Comparison of ENCODE assay signal across 11 cellular contexts in the genomic region with DNA sequence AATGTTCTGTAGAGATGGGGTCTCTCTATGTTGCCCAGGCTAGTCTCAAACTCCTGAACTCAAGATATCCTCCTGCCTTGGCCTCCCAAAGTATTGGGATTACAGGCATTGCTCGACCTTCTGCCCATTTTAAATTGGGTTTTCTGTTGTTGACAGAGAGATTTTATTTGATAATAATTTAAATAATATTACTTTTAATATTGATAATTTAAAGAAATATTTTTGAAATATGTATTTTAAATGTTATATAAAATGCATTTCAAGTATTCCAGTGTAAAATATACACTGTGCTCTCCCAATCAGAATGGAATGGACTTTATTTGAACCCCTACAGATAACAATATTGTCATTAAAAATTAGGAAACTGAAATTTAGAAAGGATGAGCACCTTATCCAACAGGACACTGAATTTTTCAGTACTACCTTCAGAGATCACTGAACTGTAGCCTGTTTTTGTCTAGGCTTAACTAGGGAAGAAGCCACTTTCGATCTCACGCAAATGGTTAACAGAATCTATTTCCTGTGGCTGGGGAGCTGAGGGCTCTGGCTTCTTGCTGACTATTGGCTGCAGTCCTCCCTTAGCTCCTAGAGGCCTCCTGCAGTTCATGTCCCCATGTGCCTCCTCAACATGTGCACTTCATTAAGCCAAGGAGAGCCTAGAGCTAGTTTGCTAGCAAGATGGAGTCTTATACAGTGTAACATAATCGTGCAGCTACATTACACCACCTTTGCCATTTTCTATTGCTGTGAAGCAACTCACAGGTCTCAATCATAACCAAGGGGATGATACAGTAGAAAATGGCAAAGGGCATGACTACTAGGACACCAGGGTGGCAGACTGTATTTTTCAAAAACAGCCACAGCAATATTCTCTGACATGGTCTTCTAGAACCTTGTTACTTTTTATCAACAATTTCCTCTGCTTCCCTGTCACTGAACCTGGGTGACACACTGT.
DNase-seq lines count a peak whose midpoint lies in the region; ATAC-seq and TF ChIP-seq lines count a peak whose summit lies in the region.
"Had no signal": no experiment of that assay in that cellular context is flagged by ENCODE, and none has a peak within 500 bp of the region (broad histone marks: within the 10 kb centered on the region; RNA-seq: fewer than 3 reads in every experiment).

No MANE protein-coding gene starts in this region.

- peaks cover 17% of the 10 kb centered on the region for H3K9me3 Mint-ChIP-seq in nephron progenitor cell

- H3K4me1 Mint-ChIP-seq in nephron progenitor cell: peaks cover 4% of the 10 kb centered on the region

- H3K27ac Mint-ChIP-seq in nephron progenitor cell: peak overlapping the region; percentile 55

- no peaks in the 10 kb centered on the region for H3K27me3 Mint-ChIP-seq in nephron progenitor cell (ENCODE audit: low read depth, poor library complexity)

- no peak for DNase-seq in activated CD4-positive, CD25-positive, alpha-beta regulatory T cell (lab: John Stamatoyannopoulos, UW)
- peak; percentile 3 for DNase-seq in RPMI7951 (ENCODE audit: low read depth)
- no peak for DNase-seq in nephron progenitor cell
- no peak for DNase-seq in COR-L47 (lab: John Stamatoyannopoulos, UW)
- no peak for DNase-seq in NCI-H1436 treated with DMSO at 0.1 percent for 48 hours (lab: John Stamatoyannopoulos, UW)
- DNase-seq in stimulated activated CD8-positive, alpha-beta memory T cell treated with anti-CD3 and anti-CD28 coated beads, Interleukin-4, amount 100 ng/mL, for 48 hours: no peak
- DNase-seq: activated effector memory CD4-positive, alpha-beta T cell treated with anti-CD3 and anti-CD28 coated beads, Interleukin-2, amount 50 U/mL, for 16 hours had no signal

- peaks cover 29% of the 10 kb centered on the region for H3K36me3 Mint-ChIP-seq in nephron progenitor cell (ENCODE audit: low read depth)

- ATAC-seq in activated CD4-positive, CD25-positive, alpha-beta regulatory T cell treated with anti-CD3 and anti-CD28 coated beads, Interleukin-2, amount 50 U/mL, for 24 hours: peak; percentile 65
- ATAC-seq in HG02759 (IDR thresholded peaks at IDR 0.05; ENCODE audit: unreplicated experiment): peak; percentile 77
- ATAC-seq: A549, K562 had no signal

- TF ChIP-seq CTCF in nephron progenitor cell (IDR thresholded peaks at IDR 0.05): no peak

- no peak overlapping the region for H3K4me3 Mint-ChIP-seq in nephron progenitor cell
